Comparison of ENCODE assay signal across 9 cellular contexts in genomic region chr19:4368128-4368820, GRCh38. TPM values are rescaled to one million over a fixed set of nuclear protein-coding genes. Genes with fewer than 3 reads are reported as not detected.
A peak's percentile ranks its signal among the peaks of the same experiment; 100 is the strongest.
DNase-seq lines count a peak whose midpoint lies in the region; ATAC-seq and TF ChIP-seq lines count a peak whose summit lies in the region.
"Had no signal": no experiment of that assay in that cellular context is flagged by ENCODE, and none has a peak within 500 bp of the region (broad histone marks: within the 10 kb centered on the region; RNA-seq: fewer than 3 reads in every experiment).

No MANE protein-coding gene starts in this region.

- no peaks in the 10 kb centered on the region for H3K27me3 ChIP-seq in psoas muscle (ENCODE audit: insufficient read depth in 3 of 3, low read length in 2 of 3)

- H3K27ac ChIP-seq in psoas muscle: peak overlapping the region; percentile 85

- peak; percentile 19 for TF ChIP-seq POLR2A in GM18505 (IDR thresholded peaks at IDR 0.05; ENCODE audit: borderline replicate concordance, extremely low read depth, insufficient read depth, insufficient read length)

- H3K4me3 ChIP-seq in fibroblast of pulmonary artery (replicated peaks; ENCODE audit: low read depth, low read length): no peak overlapping the region
- no peak overlapping the region for H3K4me3 ChIP-seq in psoas muscle

- peaks cover 0 to 31% of the 10 kb centered on the region in 2 donors for H3K36me3 ChIP-seq in psoas muscle (ENCODE audit: insufficient read depth in 1 of 2, low read depth in 1 of 2)

- peaks cover 59% of the 10 kb centered on the region for H3K4me1 ChIP-seq in psoas muscle

- intact Hi-C loops in psoas muscle (cut with DNase I): no loop called here

- ATAC-seq in GM18505 (IDR thresholded peaks at IDR 0.05; ENCODE audit: unreplicated experiment) (no peak), SK-N-SH treated with all-trans-retinoic acid at 6 μM for 48 hours (peak; percentile 13), psoas muscle (peak in 3 of 4 donors; percentile 5 to 20 (median 16)), HG03521 (IDR thresholded peaks at IDR 0.05; ENCODE audit: unreplicated experiment) (no peak)

- DNase-seq in fibroblast of pulmonary artery (ENCODE audit: low read depth): peak; percentile 35
- DNase-seq in psoas muscle: peak in 1 of 2 donors; percentile 71
- DNase-seq in HUDEP-2 (lab: John Stamatoyannopoulos, UW; ENCODE audit: unreplicated experiment in 76 of 76): no peak
- DNase-seq in stimulated activated CD8-positive, alpha-beta memory T cell treated with anti-CD3 and anti-CD28 coated beads, Interleukin-4, amount 100 ng/mL, for 48 hours: no peak
- DNase-seq in LoVo (ENCODE audit: low spot score): no peak
- DNase-seq: NCI-H187 had no signal

- WGBS in psoas muscle, 3 donors: 22 to 34% (median 24%) methylated on average over 19 of the region's 19 CpGs

- no peaks in the 10 kb centered on the region for H3K9me3 ChIP-seq in psoas muscle

- TF ChIP-seq CTCF in fibroblast of pulmonary artery (IDR thresholded peaks at IDR 0.05; ENCODE audit: low read length, missing control alignments): no peak
- TF ChIP-seq CTCF in psoas muscle (IDR thresholded peaks at IDR 0.05): no peak

TF ChIP-seq in SK-N-SH treated with all-trans-retinoic acid at 6 μM for 48 hours, 23 proteins besides CTCF, POLR2A, EP300 and RAD21:
- no peak for TF ChIP-seq ISL1 (CRISPR knock-in tag; IDR thresholded peaks at IDR 0.05)
- no peak for TF ChIP-seq CREB5 (CRISPR knock-in tag; IDR thresholded peaks at IDR 0.05; ENCODE audit: low read depth)
- TF ChIP-seq, protein P1, sequence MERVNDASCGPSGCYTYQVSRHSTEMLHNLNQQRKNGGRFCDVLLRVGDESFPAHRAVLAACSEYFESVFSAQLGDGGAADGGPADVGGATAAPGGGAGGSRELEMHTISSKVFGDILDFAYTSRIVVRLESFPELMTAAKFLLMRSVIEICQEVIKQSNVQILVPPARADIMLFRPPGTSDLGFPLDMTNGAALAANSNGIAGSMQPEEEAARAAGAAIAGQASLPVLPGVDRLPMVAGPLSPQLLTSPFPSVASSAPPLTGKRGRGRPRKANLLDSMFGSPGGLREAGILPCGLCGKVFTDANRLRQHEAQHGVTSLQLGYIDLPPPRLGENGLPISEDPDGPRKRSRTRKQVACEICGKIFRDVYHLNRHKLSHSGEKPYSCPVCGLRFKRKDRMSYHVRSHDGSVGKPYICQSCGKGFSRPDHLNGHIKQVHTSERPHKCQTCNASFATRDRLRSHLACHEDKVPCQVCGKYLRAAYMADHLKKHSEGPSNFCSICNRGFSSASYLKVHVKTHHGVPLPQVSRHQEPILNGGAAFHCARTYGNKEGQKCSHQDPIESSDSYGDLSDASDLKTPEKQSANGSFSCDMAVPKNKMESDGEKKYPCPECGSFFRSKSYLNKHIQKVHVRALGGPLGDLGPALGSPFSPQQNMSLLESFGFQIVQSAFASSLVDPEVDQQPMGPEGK (CRISPR knock-in tag; IDR thresholded peaks at IDR 0.05; ENCODE audit: borderline replicate concordance): no peak
- no peak for TF ChIP-seq POU6F1 (CRISPR knock-in tag; IDR thresholded peaks at IDR 0.05; ENCODE audit: borderline replicate concordance, low read depth)
- TF ChIP-seq ZNF565 (CRISPR knock-in tag; conservative IDR thresholded peaks at IDR 0.05; ENCODE audit: low read depth): no peak
- no peak for TF ChIP-seq OSR1 (CRISPR knock-in tag; IDR thresholded peaks at IDR 0.05)
- TF ChIP-seq GLIS3 (CRISPR knock-in tag; IDR thresholded peaks at IDR 0.05): no peak
- no peak for TF ChIP-seq ZFP3 (CRISPR knock-in tag; IDR thresholded peaks at IDR 0.05)
- no peak for TF ChIP-seq ZFP30 (CRISPR knock-in tag; IDR thresholded peaks at IDR 0.05)
- no peak for TF ChIP-seq ZC3H10 (CRISPR knock-in tag; IDR thresholded peaks at IDR 0.05)
- no peak for TF ChIP-seq RARB (CRISPR knock-in tag; IDR thresholded peaks at IDR 0.05)
- TF ChIP-seq ZNF70 (CRISPR knock-in tag; IDR thresholded peaks at IDR 0.05): no peak
- TF ChIP-seq BACH2 (CRISPR knock-in tag; IDR thresholded peaks at IDR 0.05; ENCODE audit: borderline replicate concordance): no peak
- TF ChIP-seq, protein P2, sequence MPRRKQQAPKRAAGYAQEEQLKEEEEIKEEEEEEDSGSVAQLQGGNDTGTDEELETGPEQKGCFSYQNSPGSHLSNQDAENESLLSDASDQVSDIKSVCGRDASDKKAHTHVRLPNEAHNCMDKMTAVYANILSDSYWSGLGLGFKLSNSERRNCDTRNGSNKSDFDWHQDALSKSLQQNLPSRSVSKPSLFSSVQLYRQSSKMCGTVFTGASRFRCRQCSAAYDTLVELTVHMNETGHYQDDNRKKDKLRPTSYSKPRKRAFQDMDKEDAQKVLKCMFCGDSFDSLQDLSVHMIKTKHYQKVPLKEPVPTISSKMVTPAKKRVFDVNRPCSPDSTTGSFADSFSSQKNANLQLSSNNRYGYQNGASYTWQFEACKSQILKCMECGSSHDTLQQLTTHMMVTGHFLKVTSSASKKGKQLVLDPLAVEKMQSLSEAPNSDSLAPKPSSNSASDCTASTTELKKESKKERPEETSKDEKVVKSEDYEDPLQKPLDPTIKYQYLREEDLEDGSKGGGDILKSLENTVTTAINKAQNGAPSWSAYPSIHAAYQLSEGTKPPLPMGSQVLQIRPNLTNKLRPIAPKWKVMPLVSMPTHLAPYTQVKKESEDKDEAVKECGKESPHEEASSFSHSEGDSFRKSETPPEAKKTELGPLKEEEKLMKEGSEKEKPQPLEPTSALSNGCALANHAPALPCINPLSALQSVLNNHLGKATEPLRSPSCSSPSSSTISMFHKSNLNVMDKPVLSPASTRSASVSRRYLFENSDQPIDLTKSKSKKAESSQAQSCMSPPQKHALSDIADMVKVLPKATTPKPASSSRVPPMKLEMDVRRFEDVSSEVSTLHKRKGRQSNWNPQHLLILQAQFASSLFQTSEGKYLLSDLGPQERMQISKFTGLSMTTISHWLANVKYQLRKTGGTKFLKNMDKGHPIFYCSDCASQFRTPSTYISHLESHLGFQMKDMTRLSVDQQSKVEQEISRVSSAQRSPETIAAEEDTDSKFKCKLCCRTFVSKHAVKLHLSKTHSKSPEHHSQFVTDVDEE (CRISPR knock-in tag; IDR thresholded peaks at IDR 0.05): no peak
- TF ChIP-seq TOX (CRISPR knock-in tag; IDR thresholded peaks at IDR 0.05; ENCODE audit: borderline replicate concordance): no peak

RNA-seq across cellular contexts. Expression of gene MPND, which starts 24.9 kb away (rescaled TPM):
- total RNA-seq in psoas muscle: 10 to 100 TPM; 10.3 to 16.4 (median 13.2) TPM
- polyA plus RNA-seq in psoas muscle: 10 to 100 TPM in 1 of 3 donors, 1 to 10 TPM in 2; 7.4 to 12.4 (median 9.7) TPM

RNA-seq across cellular contexts. Expression of gene STAP2, which starts 29.6 kb away (rescaled TPM):
- 1 to 10 TPM in 2 of 4 donors, under 1 TPM in 2; 0.60 to 3.7 (median 1.2) TPM for total RNA-seq in psoas muscle
- polyA plus RNA-seq in psoas muscle: 1 to 10 TPM in 1 of 3 donors, under 1 TPM in 2; 0.31 to 1.2 (median 0.53) TPM

RNA-seq across cellular contexts. Expression of gene SH3GL1, which starts 32.1 kb away (rescaled TPM):
- total RNA-seq in psoas muscle: 10 to 100 TPM; 16.0 to 26.6 (median 21.6) TPM
- polyA plus RNA-seq in psoas muscle: 10 to 100 TPM; 18.2 to 85.6 (median 27.1) TPM

RNA-seq across cellular contexts. Expression of gene CHAF1A, which starts 34.2 kb away (rescaled TPM):
- total RNA-seq in psoas muscle: 10 to 100 TPM in 1 of 4 donors, 1 to 10 TPM in 3; 5.6 to 10.3 (median 7.7) TPM
- polyA plus RNA-seq in psoas muscle: 10 to 100 TPM in 1 of 3 donors, 1 to 10 TPM in 2; 5.9 to 12.8 (median 6.4) TPM

Comparison
In these comparisons a context has a peak if more than half of its experiments do, and no peak if none do; other contexts are left out.
1. ATAC-seq: peak in SK-N-SH treated with all-trans-retinoic acid at 6 μM for 48 hours (single experiment) and psoas muscle (3 of 4); none in GM18505 (single experiment) and HG03521 (single experiment).